Comparison of ENCODE assay signal across 9 cellular contexts in the genomic region with DNA sequence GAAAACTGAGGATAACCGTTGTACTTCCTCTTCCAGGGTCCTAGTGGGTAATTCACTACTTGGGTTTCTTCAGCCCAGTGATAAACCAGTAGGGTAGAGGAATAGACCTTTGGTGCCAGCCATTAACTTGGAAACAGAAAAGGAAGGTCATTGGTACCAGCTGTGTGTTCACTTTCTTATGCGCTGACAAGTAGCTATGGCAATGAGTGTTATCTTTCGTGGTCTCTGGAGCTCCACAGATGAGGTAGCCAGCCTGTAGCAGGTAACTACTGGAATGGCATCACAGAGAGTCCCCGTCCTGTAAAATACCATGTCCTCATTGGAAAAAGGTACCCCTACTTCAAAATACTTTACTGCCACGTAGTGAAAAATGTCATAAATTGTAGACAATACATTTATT. TPM values are rescaled to one million over a fixed set of nuclear protein-coding genes. Genes with fewer than 3 reads are reported as not detected.
DNase-seq lines count a peak whose midpoint lies in the region; ATAC-seq, FAIRE-seq and TF ChIP-seq lines count a peak whose summit lies in the region.
"Had no signal": no experiment of that assay in that cellular context is flagged by ENCODE, and none has a peak within 500 bp of the region (broad histone marks: within the 10 kb centered on the region; RNA-seq: fewer than 3 reads in every experiment).

No MANE protein-coding gene starts in this region.

- no peak for DNase-seq in astrocyte of the cerebellum (ENCODE audit: low read depth)
- DNase-seq in natural killer cell treated with Interleukin-12 subunit alpha and Interleukin-12 subunit beta and Interleukin-15 and Interleukin-18, amount 100 ng/mL, for 72 hours (ENCODE audit: low spot score): no peak
- DNase-seq in pancreas: no peak
- no peak for DNase-seq in NCI-H82 treated with DMSO at 0.1 percent for 48 hours (lab: John Stamatoyannopoulos, UW; ENCODE audit: unreplicated experiment)
- DNase-seq: nucleus accumbens had no signal

- in situ Hi-C loops in astrocyte of the cerebellum (cut with HindIII; ENCODE audit: low sequenced_read_pairs): no loop called here

- peaks cover 7 to 8% (median 8%) of the 10 kb centered on the region in 3 donors for H3K4me1 ChIP-seq in pancreas

- H3K9me3 ChIP-seq in KOPT-K1 (ENCODE audit: insufficient read depth, low read length, poor library complexity, severe bottlenecking): no peaks in the 10 kb centered on the region
- H3K9me3 ChIP-seq in pancreas: no peaks in the 10 kb centered on the region

- peaks cover 28 to 41% of the 10 kb centered on the region in 2 donors for H3K4me1 Mint-ChIP-seq in natural killer cell treated with Interleukin-12 subunit alpha and Interleukin-12 subunit beta and Interleukin-15 and Interleukin-18, amount 100 ng/mL, for 72 hours (ENCODE audit: low read depth in 2 of 2)

- FAIRE-seq in pancreas (lab: Jason Lieb, UNC): no peak

- intact Hi-C loops in pancreas (cut with DNase I): no loop called here

- H3K27ac Mint-ChIP-seq in natural killer cell treated with Interleukin-12 subunit alpha and Interleukin-12 subunit beta and Interleukin-15 and Interleukin-18, amount 100 ng/mL, for 72 hours: peak overlapping the region in 1 of 2 donors; percentile 58

- H3K4me3 Mint-ChIP-seq in natural killer cell treated with Interleukin-12 subunit alpha and Interleukin-12 subunit beta and Interleukin-15 and Interleukin-18, amount 100 ng/mL, for 72 hours: peak overlapping the region; percentile 87

- H3K36me3 ChIP-seq in KOPT-K1 (ENCODE audit: insufficient read depth, low read length): peaks cover 26% of the 10 kb centered on the region
- H3K36me3 ChIP-seq in pancreas: no peaks in the 10 kb centered on the region

- 42 to 48% methylated on average over 5 of the region's 5 CpGs for WGBS in pancreas, 2 donors

- no peaks in the 10 kb centered on the region for H3K27me3 ChIP-seq in pancreas

- no peaks in the 10 kb centered on the region for H3K9me3 Mint-ChIP-seq in natural killer cell treated with Interleukin-12 subunit alpha and Interleukin-12 subunit beta and Interleukin-15 and Interleukin-18, amount 100 ng/mL, for 72 hours

- H3K4me3 ChIP-seq in GM08714 (ENCODE audit: low read length) (peak overlapping the region; percentile 99), astrocyte of the cerebellum (ENCODE audit: low read depth, low read length) (peak overlapping the region; percentile 87), pancreas (peak overlapping the region in 2 of 4 donors; percentile 96)

- H3K27ac ChIP-seq in KOPT-K1 (ENCODE audit: low read depth, low read length, poor library complexity, severe bottlenecking) (peak overlapping the region; percentile 100), pancreas (no peak overlapping the region)

- peaks cover 0 to 5% of the 10 kb centered on the region in 2 donors for H3K27me3 Mint-ChIP-seq in natural killer cell treated with Interleukin-12 subunit alpha and Interleukin-12 subunit beta and Interleukin-15 and Interleukin-18, amount 100 ng/mL, for 72 hours

- no peak for ATAC-seq in natural killer cell treated with Interleukin-12 subunit alpha and Interleukin-12 subunit beta and Interleukin-15 and Interleukin-18, amount 100 ng/mL, for 72 hours
- no peak for ATAC-seq in HG03432 (IDR thresholded peaks at IDR 0.05; ENCODE audit: unreplicated experiment)
- no peak for ATAC-seq in pancreas
- no peak for ATAC-seq in GM19324 (IDR thresholded peaks at IDR 0.05; ENCODE audit: low FRiP score, unreplicated experiment)

- TF ChIP-seq CTCF in astrocyte of the cerebellum (IDR thresholded peaks at IDR 0.05; ENCODE audit: low read depth, low read length, missing control alignments): no peak
- no peak for TF ChIP-seq CTCF in pancreas (IDR thresholded peaks at IDR 0.05)

- H3K36me3 Mint-ChIP-seq in natural killer cell treated with Interleukin-12 subunit alpha and Interleukin-12 subunit beta and Interleukin-15 and Interleukin-18, amount 100 ng/mL, for 72 hours: no peaks in the 10 kb centered on the region

RNA-seq across cellular contexts. Expression of a gene that starts 2.3 kb away (rescaled TPM):
- 100 to 1,000 TPM in 1 of 2 donors, 10 to 100 TPM in 1; 50.2 to 104 TPM for total RNA-seq in natural killer cell treated with Interleukin-12 subunit alpha and Interleukin-12 subunit beta and Interleukin-15 and Interleukin-18, amount 100 ng/mL, for 72 hours
- total RNA-seq in pancreas: 10 to 100 TPM; 12.8 to 30.0 (median 16.6) TPM
- polyA plus RNA-seq in pancreas: 10 to 100 TPM; 18.2 to 23.5 TPM
